Comparison of ENCODE assay signal across 8 cellular contexts in the genomic region with DNA sequence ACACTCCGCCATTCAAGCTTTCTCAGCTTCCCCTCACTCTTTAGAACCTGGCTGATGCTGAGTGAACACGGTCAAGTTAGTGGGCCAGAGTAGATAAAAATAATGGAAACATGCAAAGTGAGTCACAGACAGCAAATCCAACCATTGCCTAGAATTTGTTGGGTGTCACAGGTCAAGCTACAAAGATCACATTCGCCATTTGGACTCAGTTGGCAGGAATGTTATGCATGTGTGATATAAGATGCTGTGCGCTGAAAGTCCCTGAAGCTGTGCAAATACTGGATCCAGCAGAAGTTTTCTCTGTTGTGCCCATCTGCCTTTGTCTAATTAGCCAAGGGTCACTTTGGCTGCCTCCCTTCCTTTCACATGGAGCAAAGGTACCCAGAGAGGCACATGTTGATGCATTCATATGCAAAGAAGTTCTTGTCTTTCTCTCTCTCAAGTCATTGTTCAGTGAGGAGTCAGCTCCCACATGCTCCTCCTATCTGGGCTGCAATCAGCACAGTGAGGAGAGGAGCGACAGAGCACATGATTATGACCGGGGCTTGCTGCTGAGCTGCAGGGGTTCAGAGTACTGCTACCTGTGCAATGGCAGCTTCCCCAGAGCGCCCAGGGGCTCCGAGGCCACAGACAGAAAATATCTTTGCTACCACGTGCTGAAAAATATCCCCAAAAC. TPM values are rescaled to one million over a fixed set of nuclear protein-coding genes. Genes with fewer than 3 reads are reported as not detected.
A peak's percentile ranks its signal among the peaks of the same experiment; 100 is the strongest.
DNase-seq lines count a peak whose midpoint lies in the region; ATAC-seq, FAIRE-seq and TF ChIP-seq lines count a peak whose summit lies in the region.

No MANE protein-coding gene starts in this region.

- no peaks in the 10 kb centered on the region for H3K27me3 Mint-ChIP-seq in CD4-positive, CD25-positive, alpha-beta regulatory T cell

- no peak overlapping the region for H4K8ac ChIP-seq in H1 (ENCODE audit: extremely low read depth, insufficient read depth, low read length)

- no peak overlapping the region for H4K5ac ChIP-seq in H1 (ENCODE audit: insufficient read length, low read depth, low read length)

- peak in 1 of 3 donors; percentile 47 for DNase-seq in CD4-positive, CD25-positive, alpha-beta regulatory T cell
- DNase-seq in NB4 (ENCODE audit: low read depth) (peak; percentile 64), H1 (ENCODE audit: low read depth in 1 of 2, low spot score in 2 of 2) (peak; percentile 64 to 66), transverse colon (peak; percentile 46), NCI-H2107 (lab: John Stamatoyannopoulos, UW) (no peak), GM10266 (ENCODE audit: extremely low spot score) (no peak), NCI-H187 (lab: John Stamatoyannopoulos, UW) (no peak)

- no peak overlapping the region for H3K14ac ChIP-seq in H1 (ENCODE audit: insufficient read length)

- H3K27ac Mint-ChIP-seq in CD4-positive, CD25-positive, alpha-beta regulatory T cell, result peak overlapping the region; percentile 79 to 98 (median 95)

- peak overlapping the region; percentile 23; the same call in 1 of the 2 replicates for H2AFZ ChIP-seq in H1 (ENCODE audit: low read length)

- peaks cover 3% of the 10 kb centered on the region for H3K36me3 ChIP-seq in CD4-positive, CD25-positive, alpha-beta regulatory T cell (ENCODE audit: control insufficient read depth, insufficient read depth, low read length)
- H3K36me3 ChIP-seq in H1 (ENCODE audit: control insufficient read depth in 2 of 4, insufficient read depth in 4 of 4, low read length in 3 of 4) (no peaks in the 10 kb centered on the region), transverse colon (no peaks in the 10 kb centered on the region)

- H3K56ac ChIP-seq in H1 (replicated peaks; ENCODE audit: insufficient read length, low read depth, low read length), result no peak overlapping the region

- intact Hi-C loops in transverse colon (cut with DNase I; ENCODE audit: low total_unique reads), result no loop called here

- CTCF ChIA-PET in H1 (lab: Charles Lee; ENCODE audit: partially characterized antibody), result interaction anchor here (0.6 to 1.3 kb wide), 8 partner anchors 15 to 66 kb away, joined by 3 to 5 read pairs (median 4); no protein-coding TSS in a partner anchor

- no peaks in the 10 kb centered on the region for H3K27me3 ChIP-seq in CD4-positive, CD25-positive, alpha-beta regulatory T cell (ENCODE audit: control insufficient read depth, insufficient read depth, low read length)
- H3K27me3 ChIP-seq in H1 (replicated peaks in 1 of 4; ENCODE audit: control insufficient read depth in 3 of 4, extremely low read depth in 1 of 4, insufficient read depth in 3 of 4, low read length in 3 of 4) (peaks cover 0 to 2% (median 0%) of the 10 kb centered on the region in 4 experiments; a peak in 2 of 7 replicates), transverse colon (no peaks in the 10 kb centered on the region)

- H4K91ac ChIP-seq in H1 (replicated peaks; ENCODE audit: insufficient read length, low read length), result peak overlapping the region; percentile 92

- TF ChIP-seq EP300 in H1 (IDR thresholded peaks at IDR 0.05; ENCODE audit: borderline replicate concordance in 1 of 2, low read depth in 2 of 2, low read length in 2 of 2) (peak in 1 of 2 experiments; percentile 58; a peak in 1 of 3 replicates), transverse colon (IDR thresholded peaks at IDR 0.05; ENCODE audit: low read depth) (no peak)

- H3K4ac ChIP-seq in H1 (replicated peaks; ENCODE audit: insufficient read length, low read depth, low read length), result peak overlapping the region; percentile 27

- H3K4me3 ChIP-seq in CD4-positive, CD25-positive, alpha-beta regulatory T cell (ENCODE audit: low read depth, low read length), result peak overlapping the region; percentile 38
- H3K4me3 ChIP-seq in NB4 (ENCODE audit: low read depth, low read length), result no peak overlapping the region
- H3K4me3 ChIP-seq in H1 (ENCODE audit: extremely low read depth in 1 of 4, insufficient read depth in 2 of 4, low read depth in 3 of 4, low read length in 4 of 4), result peak overlapping the region in 3 of 4 experiments; percentile 6 to 47 (median 21); a peak in 4 of 8 replicates
- peak overlapping the region in 1 of 4 donors; percentile 11 for H3K4me3 ChIP-seq in transverse colon

- peak overlapping the region; percentile 45 to 61 for H3K4me2 ChIP-seq in H1 (ENCODE audit: insufficient read depth in 1 of 2, low read depth in 2 of 2, low read length in 2 of 2)

- no peak overlapping the region for H3K23ac ChIP-seq in H1 (ENCODE audit: insufficient read length)

- H3K9me3 ChIP-seq in CD4-positive, CD25-positive, alpha-beta regulatory T cell (ENCODE audit: control insufficient read depth in 2 of 2, low read length in 2 of 2), result no peaks in the 10 kb centered on the region
- H3K9me3 ChIP-seq in H1 (ENCODE audit: insufficient read depth in 2 of 2, low read depth in 1 of 2, low read length in 1 of 2) (no peaks in the 10 kb centered on the region), transverse colon (no peaks in the 10 kb centered on the region)

- TF ChIP-seq POLR2A in NB4 (IDR thresholded peaks at IDR 0.05; ENCODE audit: extremely low read depth, insufficient read length), result no peak
- peak in 1 of 2 experiments; percentile 58; a peak in 2 of 3 replicates for TF ChIP-seq POLR2A in H1 (IDR thresholded peaks at IDR 0.05; ENCODE audit: control extremely low read depth in 1 of 2, low read depth in 2 of 2, low read length in 2 of 2)
- no peak for TF ChIP-seq POLR2A in transverse colon (IDR thresholded peaks at IDR 0.05)

- WGBS in H1 (ENCODE audit: extremely low coverage in 1 of 2, insufficient coverage in 1 of 2, insufficient read length in 1 of 2, insufficient replicate concordance in 2 of 2, low coverage in 1 of 2, low lambda C conversion rate in 2 of 2, missing lambda C conversion rate in 1 of 2), 2 experiments, result 15% methylated on average over 9 of the region's 9 CpGs; no CpG with 5 or more reads in 1 of the 2 experiments
- 60 to 63% methylated on average over 8 to 9 of the region's 9 CpGs for WGBS in transverse colon (ENCODE audit: low coverage in 1 of 2), 2 donors

- no peak for TF ChIP-seq RAD21 in H1 (IDR thresholded peaks at IDR 0.05 in 1 of 2, conservative IDR thresholded peaks at IDR 0.05 in 1 of 2; ENCODE audit: low read depth in 2 of 2, low read length in 2 of 2)

- H3K4me3 Mint-ChIP-seq in CD4-positive, CD25-positive, alpha-beta regulatory T cell, result peak overlapping the region; percentile 51 to 86 (median 76)

- H3K36me3 Mint-ChIP-seq in CD4-positive, CD25-positive, alpha-beta regulatory T cell, result peaks cover 13% of the 10 kb centered on the region

- POLR2A ChIA-PET in H1 (lab: Charles Lee; ENCODE audit: partially characterized antibody), result interaction anchor here (0.9 to 1.7 kb wide), 4 partner anchors 12 to 46 kb away, joined by 3 to 9 read pairs (median 6); no protein-coding TSS in a partner anchor

- H2AK5ac ChIP-seq in H1 (ENCODE audit: low read depth, low read length), result peak overlapping the region; percentile 76

- in situ Hi-C loops in transverse colon (cut with MboI; ENCODE audit: low pct_ligation_motif_present in 1 of 4, low pct_unique_long_range_greater_than_20kb in 1 of 4, low sequenced_read_pairs in 3 of 4), result no loop called here

- H3K79me1 ChIP-seq in H1 (ENCODE audit: low read depth, low read length), result no peaks in the 10 kb centered on the region

- H3K9ac ChIP-seq in H1 (replicated peaks in 1 of 4; ENCODE audit: extremely low read depth in 1 of 4, low read depth in 3 of 4, low read length in 3 of 4), result no peak overlapping the region

- no peaks in the 10 kb centered on the region for H4K20me1 ChIP-seq in H1 (replicated peaks in 1 of 2; ENCODE audit: control insufficient read depth in 1 of 2, insufficient read depth in 2 of 2, low read length in 2 of 2)

- no peaks in the 10 kb centered on the region for H3K9me3 Mint-ChIP-seq in CD4-positive, CD25-positive, alpha-beta regulatory T cell

- peak overlapping the region; percentile 93 for H2BK120ac ChIP-seq in H1 (replicated peaks; ENCODE audit: low read depth, low read length)

- peak; percentile 99 for FAIRE-seq in H1 (lab: Jason Lieb, UNC)

- 0 out of 2 replicates have a peak overlapping the region, but pooled peaks have one; percentile 46 for H2BK15ac ChIP-seq in H1 (ENCODE audit: low read length)

- peak overlapping the region; percentile 82 for H2BK12ac ChIP-seq in H1 (ENCODE audit: low read depth, low read length)

- ATAC-seq in CD4-positive, CD25-positive, alpha-beta regulatory T cell (ENCODE audit: low read depth in 2 of 2), result peak; percentile 40 to 45
- ATAC-seq in GM21381 (IDR thresholded peaks at IDR 0.05; ENCODE audit: unreplicated experiment), result peak; percentile 27

- H3K79me2 ChIP-seq in H1 (ENCODE audit: control insufficient read depth in 1 of 2, insufficient read depth in 2 of 2, low read length in 2 of 2), result no peaks in the 10 kb centered on the region

- peaks cover 100% of the 10 kb centered on the region for H3K4me1 ChIP-seq in CD4-positive, CD25-positive, alpha-beta regulatory T cell (ENCODE audit: control insufficient read depth, insufficient read depth, low read length, poor library complexity, severe bottlenecking)
- peaks cover 9 to 19% (median 18%) of the 10 kb centered on the region in 4 experiments; a peak in 5 of 7 replicates for H3K4me1 ChIP-seq in H1 (replicated peaks in 1 of 4; ENCODE audit: control insufficient read depth in 3 of 4, insufficient read depth in 4 of 4, low read length in 3 of 4)
- H3K4me1 ChIP-seq in transverse colon, result peaks cover 0 to 57% (median 2%) of the 10 kb centered on the region in 4 donors

- peaks cover 67 to 99% (median 88%) of the 10 kb centered on the region in 4 donors for H3K4me1 Mint-ChIP-seq in CD4-positive, CD25-positive, alpha-beta regulatory T cell

- peak overlapping the region; percentile 72; the same call in 1 of the 2 replicates for H2BK5ac ChIP-seq in H1 (ENCODE audit: low read depth, low read length)

- H3K18ac ChIP-seq in H1 (ENCODE audit: extremely low read depth, low read length), result peak overlapping the region; percentile 84

- H2BK20ac ChIP-seq in H1 (ENCODE audit: low read length), result peak overlapping the region; percentile 91

- no peaks in the 10 kb centered on the region for H3K23me2 ChIP-seq in H1 (ENCODE audit: low read depth, low read length)

- TF ChIP-seq CTCF in NB4 (IDR thresholded peaks at IDR 0.05; ENCODE audit: low read depth, low read length), result no peak
- TF ChIP-seq CTCF in H1 (IDR thresholded peaks at IDR 0.05; ENCODE audit: control extremely low read depth in 1 of 3, insufficient read depth in 1 of 3, low read depth in 1 of 3, low read length in 3 of 3), result no peak
- no peak for TF ChIP-seq CTCF in transverse colon (IDR thresholded peaks at IDR 0.05)
- TF ChIP-seq CTCF in GM10266 (IDR thresholded peaks at IDR 0.05; ENCODE audit: control insufficient read depth, insufficient read depth, low read depth, missing control alignments), result no peak

- H3K27ac ChIP-seq in CD4-positive, CD25-positive, alpha-beta regulatory T cell (ENCODE audit: insufficient read depth, low read length, poor library complexity, severe bottlenecking), result peak overlapping the region; percentile 71
- H3K27ac ChIP-seq in H1 (ENCODE audit: low read depth, low read length) (peak overlapping the region; percentile 41), transverse colon (peak overlapping the region; percentile 45 to 69 (median 62))

RNA-seq across cellular contexts. Expression of a gene that starts 39.7 kb away (rescaled TPM):
- 119 TPM for total RNA-seq in CD4-positive, CD25-positive, alpha-beta regulatory T cell
- polyA plus RNA-seq in CD4-positive, CD25-positive, alpha-beta regulatory T cell, result 10 to 100 TPM; 58.0 to 72.6 (median 65.5) TPM
- total RNA-seq in H1 (2021; fragmentation: NEBNext Ultra II Directional; extraction: Animal tissue kit (Norgen Biotek cat#: 25700)), result 0.22 and 0.29 TPM in 2 replicates
- polyA plus RNA-seq in H1 (2011; rRNA removed), result 0.18 and 0.30 TPM in 2 replicates
- polyA plus RNA-seq in H1 (2011; cell fraction: cytosol; rRNA removed), result 0.21 TPM
- 0.14 TPM for polyA plus RNA-seq in H1 (2011; cell fraction: nucleus; rRNA removed)
- polyA plus RNA-seq in H1 (2012, experiment 1 of 2), result 0.15 to 0.58 TPM (median 0.43 TPM) in 3 of 4 replicates, not detected in the other
- polyA plus RNA-seq in H1 (2012, experiment 2 of 2), result 0.04 TPM
- polyA plus RNA-seq in H1 (2013, experiment 1 of 2), result 0.18 TPM
- 0.24 TPM for polyA plus RNA-seq in H1 (2013, experiment 2 of 2)
- 0.38 and 1.5 TPM in 2 replicates for polyA minus RNA-seq in H1 (2011; rRNA and poly(A)+ RNA removed)
- polyA minus RNA-seq in H1 (2011; cell fraction: cytosol; rRNA and poly(A)+ RNA removed), result not detected
- 0.50 TPM for polyA minus RNA-seq in H1 (2011; cell fraction: nucleus; rRNA and poly(A)+ RNA removed)
- 10 to 100 TPM in 1 of 4 donors, 1 to 10 TPM in 3; 7.5 to 19.1 (median 8.4) TPM for total RNA-seq in transverse colon

Comparison
In these comparisons a context has a peak if more than half of its experiments do, and no peak if none do; other contexts are left out.
1. DNase-seq: peak in NB4 (single experiment), H1 (2 of 2) and transverse colon (single experiment); none in NCI-H2107 (single experiment), GM10266 (single experiment) and NCI-H187 (0 of 2).
2. Peak in every context shown above with its lines, with median percentiles within 50 percentile points of each other: H3K27ac ChIP-seq.